ENCODE assay signal across 8 cellular contexts in genomic region chr1:23369335-23370013, GRCh38. TPM values are rescaled to one million over a fixed set of nuclear protein-coding genes. Genes with fewer than 3 reads are reported as not detected.
A peak's percentile ranks its signal among the peaks of the same experiment; 100 is the strongest.
DNase-seq lines count a peak whose midpoint lies in the region; ATAC-seq, FAIRE-seq and TF ChIP-seq lines count a peak whose summit lies in the region.

TSS of gene ZNF436 (minus strand) at chr1:23369836. CDS start at chr1:23368005, 1,831 bp downstream.

- H3K4me1 Mint-ChIP-seq in progenitor cell of endocrine pancreas (ENCODE audit: low read depth), result peaks cover 54% of the 10 kb centered on the region

- RAD21 ChIA-PET in GM12878 (lab: Charles Lee; ENCODE audit: unreplicated experiment), result interaction anchor here (0.5 to 5.0 kb wide), 3 partner anchors 25 to 320 kb away, joined by 3 to 34 read pairs (median 3); partner anchors contain the start of gene HNRNPR

- WGBS in GM12878 (ENCODE audit: insufficient coverage, insufficient replicate concordance, low lambda C conversion rate, missing lambda C conversion rate), result 13% methylated on average over 29 of the region's 29 CpGs

- H3K27ac Mint-ChIP-seq in progenitor cell of endocrine pancreas, result peak within 1 kb of the TSS; percentile 99

- ATAC-seq in GM12878 (no peak), HG03097 (IDR thresholded peaks at IDR 0.05; ENCODE audit: low FRiP score, unreplicated experiment) (no peak), GM19455 (IDR thresholded peaks at IDR 0.05; ENCODE audit: unreplicated experiment) (no peak)

- H3K4me3 ChIP-seq in GM12878, result peak within 1 kb of the TSS; percentile 87

- TF ChIP-seq POLR2A in GM12878 (IDR thresholded peaks at IDR 0.05; ENCODE audit: low read depth, low read length), result no peak

- H3K27me3 ChIP-seq in GM12878 (replicated peaks in 1 of 2; ENCODE audit: control insufficient read depth in 2 of 2, insufficient read depth in 2 of 2, low read length in 1 of 2), result no peaks in the 10 kb centered on the region

- peak within 1 kb of the TSS; percentile 74 for H3K27ac ChIP-seq in GM12878 (ENCODE audit: control insufficient read depth, insufficient read depth)

- BruUV-seq in GM12878 (replicated peaks; lab: Mats Ljungman, UMichigan), result TSS peak; percentile 83

- peak within 1 kb of the TSS; percentile 93 for H2AFZ ChIP-seq in GM12878 (ENCODE audit: control insufficient read depth, low read depth, low read length)

- H3K79me2 ChIP-seq in GM12878 (ENCODE audit: control insufficient read depth, insufficient read depth, low read length), result peaks cover 2% of the 10 kb centered on the region; the same call in 1 of the 2 replicates

- peak within 1 kb of the TSS; percentile 72 for H3K9ac ChIP-seq in GM12878 (ENCODE audit: control insufficient read depth, insufficient read depth, low read length)

- no peak for TF ChIP-seq EP300 in GM12878 (IDR thresholded peaks at IDR 0.05; ENCODE audit: borderline replicate concordance in 1 of 2, control insufficient read depth in 1 of 2, low read depth in 2 of 2, low read length in 2 of 2)

- H4K20me1 ChIP-seq in GM12878 (ENCODE audit: control insufficient read depth, insufficient read depth), result no peaks in the 10 kb centered on the region

- peaks cover 4% of the 10 kb centered on the region; the same call in 2 of the 3 replicates for H3K9me3 ChIP-seq in GM12878 (replicated peaks; ENCODE audit: control insufficient read depth, insufficient read depth, low read length)

- peaks cover 13% of the 10 kb centered on the region for H3K9me3 Mint-ChIP-seq in progenitor cell of endocrine pancreas (ENCODE audit: low read depth)

- SMC1A ChIA-PET in GM12878 (lab: Charles Lee; ENCODE audit: uncharacterized antibody, unreplicated experiment), result interaction anchor here (3.7 kb wide), 1 partner anchor 25 kb away, joined by 17 read pairs; the partner anchor contains the start of gene HNRNPR

- H3K4me1 ChIP-seq in GM12878 (ENCODE audit: control insufficient read depth, insufficient read depth, low read length), result no peaks in the 10 kb centered on the region

- H3K4me2 ChIP-seq in GM12878 (ENCODE audit: control insufficient read depth, insufficient read depth), result peak within 1 kb of the TSS; percentile 88

- intact Hi-C loops in GM12878 (cut with micrococcal nuclease; ENCODE audit: unreplicated experiment), result no loop called here

- in situ Hi-C loops in GM12878 (cut with MboI), result no loop called here

- no peaks in the 10 kb centered on the region for H3K27me3 Mint-ChIP-seq in progenitor cell of endocrine pancreas

- H3K4me3 Mint-ChIP-seq in progenitor cell of endocrine pancreas (ENCODE audit: low read depth), result peak within 1 kb of the TSS; percentile 96

- peaks cover 28% of the 10 kb centered on the region for H3K36me3 Mint-ChIP-seq in progenitor cell of endocrine pancreas (ENCODE audit: insufficient read depth)

- no peak for TF ChIP-seq CTCF in GM12878 (IDR thresholded peaks at IDR 0.05 in 2 of 3, conservative IDR thresholded peaks at IDR 0.05 in 1 of 3; ENCODE audit: control insufficient read depth in 2 of 3, extremely low read depth in 1 of 3, insufficient read depth in 1 of 3, low read depth in 3 of 3, low read length in 3 of 3)
- no peak for TF ChIP-seq CTCF in progenitor cell of endocrine pancreas (IDR thresholded peaks at IDR 0.05; ENCODE audit: unreplicated experiment)

- CTCF ChIA-PET in GM12878 (lab: Yijun Ruan, JAX), result interaction anchor here (0.9 to 1.0 kb wide), 2 partner anchors 25 to 128 kb away, joined by 6 to 7 read pairs; partner anchors contain the start of gene HNRNPR

- no peak for TF ChIP-seq RAD21 in GM12878 (IDR thresholded peaks at IDR 0.05; ENCODE audit: insufficient read depth, low read depth, low read length)

- no peaks in the 10 kb centered on the region for H3K36me3 ChIP-seq in GM12878 (ENCODE audit: control insufficient read depth in 2 of 2, insufficient read depth in 2 of 2, low read length in 1 of 2)

- DNase-seq in EL (peak; percentile 81), NCI-H1092 treated with DMSO at 0.1 percent for 48 hours (lab: John Stamatoyannopoulos, UW) (peak; percentile 87), SW480 (ENCODE audit: low spot score) (peak; percentile 53), GM12878 (ENCODE audit: low read depth, low spot score) (no peak), hepatic stellate cell (ENCODE audit: low spot score) (peak; percentile 66), progenitor cell of endocrine pancreas (ENCODE audit: low spot score, unreplicated experiment) (no peak)

- no peak for FAIRE-seq in GM12878 (lab: Jason Lieb, UNC)

- POLR2A ChIA-PET in GM12878 (lab: Charles Lee), result interaction anchor here (1.0 to 4.3 kb wide), 3 partner anchors 25 to 338 kb away, joined by 3 to 68 read pairs (median 3); partner anchors contain the start of gene HNRNPR

TF ChIP-seq in GM12878, 131 proteins besides CTCF, POLR2A, EP300 and RAD21 (continues in another document):
- TF ChIP-seq ZZZ3 (IDR thresholded peaks at IDR 0.05; ENCODE audit: control insufficient read depth, insufficient read length, low read depth) (no peak), RELB (IDR thresholded peaks at IDR 0.05; ENCODE audit: low read depth) (0 out of 2 replicates have a peak, but pooled peaks have one; percentile 39), IKZF1 (conservative IDR thresholded peaks at IDR 0.05) (no peak; the same call in 1 of the 2 replicates), YBX1 (IDR thresholded peaks at IDR 0.05) (no peak), EED (IDR thresholded peaks at IDR 0.05; ENCODE audit: low read depth) (peak; percentile 60; the same call in 1 of the 2 replicates), SREBF2 (IDR thresholded peaks at IDR 0.05; ENCODE audit: low read length) (no peak), SMAD1 (IDR thresholded peaks at IDR 0.05; ENCODE audit: low read depth, partially characterized antibody) (peak; percentile 26), RCOR1 (conservative IDR thresholded peaks at IDR 0.05; ENCODE audit: low read depth, low read length) (no peak), REST (IDR thresholded peaks at IDR 0.05; ENCODE audit: low read depth, low read length) (no peak), IKZF2 (IDR thresholded peaks at IDR 0.05) (peak; percentile 52; a peak in 3 of 4 replicates), CREM (IDR thresholded peaks at IDR 0.05; ENCODE audit: low read depth) (no peak), BRCA1 (IDR thresholded peaks at IDR 0.05; ENCODE audit: low read depth, low read length) (no peak), MTA2 (IDR thresholded peaks at IDR 0.05; ENCODE audit: low read depth) (peak; percentile 35; the same call in 1 of the 2 replicates), SIX5 (IDR thresholded peaks at IDR 0.05; ENCODE audit: low read depth, low read length, severe bottlenecking) (no peak)

RNA-seq across cellular contexts. Expression of gene ZNF436, which starts in this region (rescaled TPM):
- 11.6 and 13.0 TPM in 2 replicates for total RNA-seq in GM12878 (2013; cell fraction: nucleolus; rRNA removed)
- 3.4 and 3.8 TPM in 2 replicates for total RNA-seq in GM12878 (2014; rRNA removed)
- total RNA-seq in GM12878 (2014; rRNA removed; fragmentation: Illumina TruSeq; extraction: Trizol), result 3.5 and 3.8 TPM in 2 replicates
- 3.1 and 3.2 TPM in 2 replicates for total RNA-seq in GM12878 (2021)
- 1.8 TPM for polyA plus RNA-seq in GM12878 (2011; ENCODE audit: low read depth)
- polyA plus RNA-seq in GM12878 (2011; rRNA removed), result 4.7 and 6.3 TPM in 2 replicates
- 2.2 and 2.6 TPM in 2 replicates for polyA plus RNA-seq in GM12878 (2011; cell fraction: cytosol; rRNA removed)
- 4.5 and 5.6 TPM in 2 replicates for polyA plus RNA-seq in GM12878 (2011; cell fraction: nucleus; rRNA removed)
- 1.7 and 2.9 TPM in 2 replicates for polyA plus RNA-seq in GM12878 (2012)
- polyA plus RNA-seq in GM12878 (2014; fragmentation: Illumina TruSeq; extraction: Trizol), result 3.4 and 4.5 TPM in 2 replicates
- polyA plus RNA-seq in GM12878 (2014; fragmentation: Nextera tagmentation; extraction: Ambion mirVana), result 1 to 10 TPM in 1 of 2 experiments, under 1 TPM in 1; 0.85 to 1.1 TPM
- polyA plus RNA-seq in GM12878 (2014; rRNA removed), result 1.8 and 1.9 TPM in 2 replicates
- polyA plus RNA-seq in GM12878 (2016; fragmentation: Nextera tagmentation; extraction: Ambion mirVana), result 1 to 10 TPM; 2.6 to 2.9 TPM
- polyA minus RNA-seq in GM12878 (2011; rRNA and poly(A)+ RNA removed), result 6.4 and 6.9 TPM in 2 replicates
- 2.3 and 2.5 TPM in 2 replicates for polyA minus RNA-seq in GM12878 (2011; cell fraction: cytosol; rRNA and poly(A)+ RNA removed)
- 5.6 TPM in 2 replicates for polyA minus RNA-seq in GM12878 (2011; cell fraction: nucleus; rRNA and poly(A)+ RNA removed)
- 13.7 and 13.9 TPM in 2 replicates for total RNA-seq in progenitor cell of endocrine pancreas

Comparison
In these comparisons a context has a peak if more than half of its experiments do, and no peak if none do; other contexts are left out.
1. DNase-seq: peak in EL (single experiment), NCI-H1092 treated with DMSO at 0.1 percent for 48 hours (single experiment), SW480 (single experiment) and hepatic stellate cell (single experiment); none in GM12878 (single experiment) and progenitor cell of endocrine pancreas (single experiment).